In genomic region chr15:72797338-72797689, GRCh38 we compare ENCODE assay signal across 9 cellular contexts. TPM values are rescaled to one million over a fixed set of nuclear protein-coding genes. Genes with fewer than 3 reads are reported as not detected.
DNase-seq lines count a peak whose midpoint lies in the region; ATAC-seq, FAIRE-seq and TF ChIP-seq lines count a peak whose summit lies in the region.
"Had no signal": no experiment of that assay in that cellular context is flagged by ENCODE, and none has a peak within 500 bp of the region (broad histone marks: within the 10 kb centered on the region; RNA-seq: fewer than 3 reads in every experiment).

No MANE protein-coding gene starts in this region.

- peak overlapping the region; percentile 33; the same call in 1 of the 2 replicates for H3K14ac ChIP-seq in IMR-90 (replicated peaks; ENCODE audit: low read depth, low read length)

- H3K36me3 Mint-ChIP-seq in naive thymus-derived CD8-positive, alpha-beta T cell = peaks cover 0 to 2% (median 0%) of the 10 kb centered on the region in 3 donors

- H3K36me3 ChIP-seq in IMR-90 (ENCODE audit: control insufficient read depth, insufficient read depth, low read length) (no peaks in the 10 kb centered on the region), ectodermal cell (ENCODE audit: control insufficient read depth, insufficient read depth, low read length) (no peaks in the 10 kb centered on the region), small intestine (ENCODE audit: control insufficient read depth in 2 of 2, insufficient read depth in 2 of 2, low read length in 2 of 2) (no peaks in the 10 kb centered on the region)

- H3K27me3 Mint-ChIP-seq in naive thymus-derived CD8-positive, alpha-beta T cell = peaks cover 34 to 75% (median 48%) of the 10 kb centered on the region in 5 donors

- TF ChIP-seq CTCF in AG10803 (conservative IDR thresholded peaks at IDR 0.05; ENCODE audit: low read length) = no peak
- TF ChIP-seq CTCF in IMR-90 (conservative IDR thresholded peaks at IDR 0.05; ENCODE audit: low read depth, low read length) = no peak

- H2BK120ac ChIP-seq in IMR-90 (ENCODE audit: low read depth, low read length) = peak overlapping the region; percentile 66

- no peaks in the 10 kb centered on the region for H4K20me1 ChIP-seq in IMR-90 (ENCODE audit: insufficient read depth, low read length)

- intact Hi-C loops in IMR-90 (cut with micrococcal nuclease) = loop anchor here (1.0 to 2.0 kb wide), 4 partner anchors 255 to 476 kb away; partner anchors contain the start of gene NEO1

- no CpG with 5 or more reads among the region's 12 CpGs for WGBS in IMR-90 (ENCODE audit: extremely low coverage in 2 of 2, insufficient read length in 1 of 2), 2 experiments
- 26 to 27% methylated on average over 11 to 12 of the region's 12 CpGs for WGBS in ectodermal cell, 2 experiments
- WGBS in small intestine, 3 donors = 10 to 15% (median 12%) methylated on average over 12 of the region's 12 CpGs

- 0 out of 2 replicates have a peak overlapping the region, but pooled peaks have one; percentile 7 for H3K23ac ChIP-seq in IMR-90 (ENCODE audit: low read depth, low read length)

- no peak overlapping the region for H3K27ac Mint-ChIP-seq in naive thymus-derived CD8-positive, alpha-beta T cell

- H3K4ac ChIP-seq in IMR-90 (ENCODE audit: low read depth, low read length) = peak overlapping the region; percentile 55

- no peak overlapping the region for H3K56ac ChIP-seq in IMR-90 (ENCODE audit: extremely low read depth, insufficient read depth, low read length)

- peaks cover 13% of the 10 kb centered on the region for H3K4me1 ChIP-seq in IMR-90 (ENCODE audit: control insufficient read depth, insufficient read depth, low read length)
- peaks cover 3% of the 10 kb centered on the region for H3K4me1 ChIP-seq in ectodermal cell (ENCODE audit: control insufficient read depth, insufficient read depth, low read length)
- no peaks in the 10 kb centered on the region for H3K4me1 ChIP-seq in small intestine (ENCODE audit: control insufficient read depth in 2 of 2, insufficient read depth in 1 of 2, low read depth in 1 of 2, low read length in 1 of 2)

- H3K4me2 ChIP-seq in IMR-90 (ENCODE audit: low read depth, low read length) = peak overlapping the region; percentile 70

- no peak overlapping the region for H2AK9ac ChIP-seq in IMR-90 (replicated peaks; ENCODE audit: low read depth, low read length, poor library complexity)

- ATAC-seq in IMR-90 (ENCODE audit: low read depth) = no peak; the same call in 1 of the 2 replicates
- ATAC-seq in naive thymus-derived CD8-positive, alpha-beta T cell = peak in 1 of 2 donors; percentile 22
- no peak for ATAC-seq in GM19324 (IDR thresholded peaks at IDR 0.05; ENCODE audit: low FRiP score, unreplicated experiment)

- TF ChIP-seq RAD21 in IMR-90 (IDR thresholded peaks at IDR 0.05; ENCODE audit: low read length) = no peak

- no peaks in the 10 kb centered on the region for H3K79me1 ChIP-seq in IMR-90 (ENCODE audit: low read depth in 1 of 2, low read length in 2 of 2)

- H3K18ac ChIP-seq in IMR-90 (ENCODE audit: low read depth, low read length) = no peak overlapping the region

- peak overlapping the region; percentile 86 for H2AFZ ChIP-seq in IMR-90 (replicated peaks; ENCODE audit: low read length, poor library complexity)

- 0 out of 2 replicates have a peak overlapping the region, but pooled peaks have one; percentile 17 for H4K91ac ChIP-seq in IMR-90 (ENCODE audit: insufficient read depth, low read depth, low read length)

- no peak for TF ChIP-seq POLR2A in IMR-90 (IDR thresholded peaks at IDR 0.05; ENCODE audit: low read depth, low read length)

- 0 out of 2 replicates have a peak overlapping the region, but pooled peaks have one; percentile 18 for H2BK20ac ChIP-seq in IMR-90 (ENCODE audit: low read depth, low read length)

- dilution Hi-C loops in IMR-90 (cut with HindIII; ENCODE audit: low sequenced_read_pairs, unreplicated experiment) = no loop called here

- in situ Hi-C loops in IMR-90 (cut with MboI; ENCODE audit: low sequenced_read_pairs) = no loop called here

- POLR2A ChIA-PET in IMR-90 (lab: Charles Lee; ENCODE audit: unreplicated experiment) = interaction anchor here (0.6 kb wide), 1 partner anchor 256 kb away, joined by 3 read pairs; no protein-coding TSS in a partner anchor
- POLR2A ChIA-PET in naive thymus-derived CD8-positive, alpha-beta T cell (lab: Charles Lee) = interaction anchor here (0.6 kb wide), 1 partner anchor 14 kb away, joined by 3 read pairs; no protein-coding TSS in a partner anchor

- H4K5ac ChIP-seq in IMR-90 (ENCODE audit: low read depth, low read length) = peak overlapping the region; percentile 34; the same call in 1 of the 2 replicates

- CTCF ChIA-PET in IMR-90 (lab: Yijun Ruan, JAX) = interaction anchor here (1.1 kb wide), 1 partner anchor 284 kb away, joined by 3 read pairs; no protein-coding TSS in a partner anchor

- no peak overlapping the region for H2AK5ac ChIP-seq in IMR-90 (ENCODE audit: low read depth, low read length)

- peak overlapping the region; percentile 58 to 90 (median 74) for H3K4me3 Mint-ChIP-seq in naive thymus-derived CD8-positive, alpha-beta T cell

- peak overlapping the region; percentile 25; the same call in 1 of the 2 replicates for H3K9ac ChIP-seq in IMR-90 (ENCODE audit: low read depth, low read length)

- H3K4me3 ChIP-seq in AG10803 (ENCODE audit: low read length) = peak overlapping the region; percentile 66
- peak overlapping the region; percentile 53 for H3K4me3 ChIP-seq in IMR-90 (ENCODE audit: insufficient read depth, low read depth, low read length)
- H3K4me3 ChIP-seq in ectodermal cell (ENCODE audit: insufficient read depth, low read depth, low read length) = peak overlapping the region; percentile 49
- peak overlapping the region in 1 of 2 donors; percentile 47 for H3K4me3 ChIP-seq in small intestine (ENCODE audit: low read depth in 1 of 2, low read length in 2 of 2)

- H3K9me1 ChIP-seq in IMR-90 (ENCODE audit: insufficient read depth, low read length) = peaks cover 3% of the 10 kb centered on the region; the same call in 1 of the 2 replicates

- BruUV-seq in IMR-90 (replicated peaks; lab: Mats Ljungman, UMichigan) = no TSS peak

- no peak for DNase-seq in AG10803 (ENCODE audit: low read depth)
- no peak for DNase-seq in IMR-90
- DNase-seq in naive thymus-derived CD8-positive, alpha-beta T cell = no peak
- DNase-seq in small intestine = no peak
- DNase-seq in kidney tubule cell (ENCODE audit: low spot score) = no peak
- DNase-seq in NCI-H187 (lab: John Stamatoyannopoulos, UW) = no peak
- DNase-seq: NCI-H446 treated with DMSO at 0.1 percent for 48 hours had no signal

- H3K27ac ChIP-seq in IMR-90 (ENCODE audit: insufficient read depth, low read length) (no peak overlapping the region), ectodermal cell (ENCODE audit: insufficient read depth, low read depth, low read length, poor library complexity, severe bottlenecking) (no peak overlapping the region), small intestine (ENCODE audit: low read depth in 1 of 2, low read length in 1 of 2) (no peak overlapping the region)

- no peak overlapping the region; the same call in 2 of the 3 replicates for H2BK15ac ChIP-seq in IMR-90 (ENCODE audit: low read depth, low read length)

- peak overlapping the region in 1 of 2 experiments; percentile 70; a peak in 3 of 4 replicates for H4K8ac ChIP-seq in IMR-90 (ENCODE audit: low read depth in 2 of 2, low read length in 2 of 2)

- FAIRE-seq in small intestine (lab: Jason Lieb, UNC) = no peak

- H3K27me3 ChIP-seq in IMR-90 (ENCODE audit: control insufficient read depth, insufficient read depth, low read length) = no peaks in the 10 kb centered on the region; the same call in 1 of the 2 replicates
- H3K27me3 ChIP-seq in ectodermal cell (ENCODE audit: control insufficient read depth, insufficient read depth, low read length, poor library complexity, severe bottlenecking) = peaks cover 18% of the 10 kb centered on the region
- H3K27me3 ChIP-seq in small intestine (ENCODE audit: control insufficient read depth in 2 of 2, insufficient read depth in 2 of 2, low read length in 2 of 2) = no peaks in the 10 kb centered on the region

- peaks cover 3 to 9% (median 6%) of the 10 kb centered on the region in 4 donors for H3K4me1 Mint-ChIP-seq in naive thymus-derived CD8-positive, alpha-beta T cell

- H3K9me3 Mint-ChIP-seq in naive thymus-derived CD8-positive, alpha-beta T cell = no peaks in the 10 kb centered on the region

- no peak overlapping the region for H2BK5ac ChIP-seq in IMR-90 (ENCODE audit: low read depth, low read length, poor library complexity, severe bottlenecking)

- no peaks in the 10 kb centered on the region for H3K9me3 ChIP-seq in IMR-90 (ENCODE audit: control insufficient read depth, insufficient read depth, low read length)
- H3K9me3 ChIP-seq in ectodermal cell (ENCODE audit: control insufficient read depth, low read length) = no peaks in the 10 kb centered on the region
- H3K9me3 ChIP-seq in small intestine (ENCODE audit: control insufficient read depth, low read depth) = no peaks in the 10 kb centered on the region

TF ChIP-seq in IMR-90, 13 proteins besides CTCF, POLR2A, EP300 and RAD21 (continues in another document):
- TF ChIP-seq MXI1 (IDR thresholded peaks at IDR 0.05; ENCODE audit: borderline replicate concordance, low read depth, low read length) (no peak), SMC3 (IDR thresholded peaks at IDR 0.05; ENCODE audit: low read depth, low read length) (no peak), USF2 (IDR thresholded peaks at IDR 0.05; ENCODE audit: low read depth, low read length) (no peak), MAFK (IDR thresholded peaks at IDR 0.05; ENCODE audit: low read depth, low read length) (no peak), NFE2L2 (IDR thresholded peaks at IDR 0.05; ENCODE audit: low read depth, low read length) (no peak), FOS (IDR thresholded peaks at IDR 0.05; ENCODE audit: low read depth, low read length) (no peak), CHD1 (IDR thresholded peaks at IDR 0.05; ENCODE audit: low read depth, low read length) (no peak)

RNA-seq across cellular contexts. Expression of gene ADPGK, which starts 13.8 kb away (rescaled TPM):
- 48.0 and 53.2 TPM in 2 replicates for total RNA-seq in IMR-90 (2012; rRNA removed)
- polyA plus RNA-seq in IMR-90 (2012; rRNA removed) (56.1 and 62.8 TPM in 2 replicates), small intestine (10 to 100 TPM; 18.1 to 29.4 (median 23.0) TPM)
- 34.3 and 54.9 TPM in 2 replicates for polyA plus RNA-seq in IMR-90 (2012; cell fraction: cytosol; rRNA removed)
- polyA plus RNA-seq in IMR-90 (2012; cell fraction: nucleus; rRNA removed; ENCODE audit: low replicate concordance) = 111 and 118 TPM in 2 replicates
- polyA plus RNA-seq in ectodermal cell (2013, experiment 1 of 4) = 41.2 TPM
- polyA plus RNA-seq in ectodermal cell (2013, experiment 2 of 4) = 40.1 TPM
- polyA plus RNA-seq in ectodermal cell (2013, experiment 3 of 4) = 33.3 TPM
- polyA plus RNA-seq in ectodermal cell (2013, experiment 4 of 4) = 36.2 TPM
- total RNA-seq in naive thymus-derived CD8-positive, alpha-beta T cell = 100 to 1,000 TPM; 101 to 110 TPM
- polyA plus RNA-seq in naive thymus-derived CD8-positive, alpha-beta T cell = 10 to 100 TPM; 70.7 to 74.7 (median 73.8) TPM
